ENCODE assay signal across 15 cellular contexts in the genomic region with DNA sequence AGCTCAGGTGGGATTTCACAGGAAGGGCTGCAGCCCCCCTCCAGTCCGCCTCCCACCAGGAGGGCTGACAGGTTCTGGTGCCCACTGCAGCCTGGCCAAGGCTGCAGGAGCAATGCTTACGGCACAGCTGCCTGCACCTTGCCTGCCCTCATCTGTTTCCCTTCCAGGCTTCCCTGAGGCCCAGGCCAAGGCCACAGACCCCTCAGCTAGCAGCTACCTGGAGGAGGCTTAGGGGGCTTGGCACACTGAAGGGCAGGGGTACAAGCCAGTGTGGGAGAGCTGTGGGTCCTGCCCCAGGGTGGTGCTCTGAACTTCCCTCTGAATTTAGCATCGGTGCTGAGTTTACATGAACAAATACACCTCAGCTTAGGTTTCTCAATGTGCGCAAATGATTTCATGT. TPM values are rescaled to one million over a fixed set of nuclear protein-coding genes. Genes with fewer than 3 reads are reported as not detected.
"Had no signal": no experiment of that assay in that cellular context is flagged by ENCODE, and none has a peak within 500 bp of the region (broad histone marks: within the 10 kb centered on the region; RNA-seq: fewer than 3 reads in every experiment).

No MANE protein-coding gene starts in this region.

- H3K27ac ChIP-seq: lower lobe of right lung, neural progenitor cell, prostate gland, thyroid gland had no signal

- ATAC-seq: activated naive CD4-positive, alpha-beta T cell treated with anti-CD3 and anti-CD28 coated beads, Interleukin-2, amount 50 U/mL, for 72 hours; lower lobe of right lung; naive thymus-derived CD4-positive, alpha-beta T cell; stimulated activated naive CD8-positive, alpha-beta T cell treated with anti-CD3 and anti-CD28 coated beads, Interleukin-15, Interleukin-2, amounts not matched to agents 100 U/mL and 50 U/mL, for 24 hours; T-helper 17 cell had no signal

- H3K27ac Mint-ChIP-seq: activated CD4-positive, alpha-beta memory T cell treated with anti-CD3 and anti-CD28 coated beads for 36 hours; activated naive CD4-positive, alpha-beta T cell treated with anti-CD3 and anti-CD28 coated beads, Interleukin-2, amount 50 U/mL, for 72 hours; naive thymus-derived CD4-positive, alpha-beta T cell; neural progenitor cell; T-helper 17 cell had no signal

- H3K4me3 Mint-ChIP-seq: activated CD4-positive, alpha-beta memory T cell treated with anti-CD3 and anti-CD28 coated beads for 36 hours; naive thymus-derived CD4-positive, alpha-beta T cell; neural progenitor cell; T-helper 17 cell had no signal

- H3K36me3 ChIP-seq: lower lobe of right lung, neural progenitor cell, prostate gland, thyroid gland had no signal

- H3K27me3 ChIP-seq: thyroid gland had no signal

- H3K36me3 Mint-ChIP-seq: activated CD4-positive, alpha-beta memory T cell treated with anti-CD3 and anti-CD28 coated beads for 36 hours; activated naive CD4-positive, alpha-beta T cell treated with anti-CD3 and anti-CD28 coated beads, Interleukin-2, amount 50 U/mL, for 72 hours; neural progenitor cell had no signal

- DNase-seq: activated CD4-positive, alpha-beta memory T cell treated with anti-CD3 and anti-CD28 coated beads for 36 hours; activated CD4-positive, alpha-beta T cell treated with anti-CD3 and anti-CD28 coated beads for 4 hours; activated CD4-positive, CD25-positive, alpha-beta regulatory T cell; cerebellar nuclear complex; effector CD4-positive, alpha-beta T cell; lower lobe of right lung; naive thymus-derived CD4-positive, alpha-beta T cell; stimulated activated CD4-positive, alpha-beta T cell treated with anti-CD3 and anti-CD28 coated beads, Interleukin-4, amount 100 ng/mL, for 24 hours; stimulated activated naive CD8-positive, alpha-beta T cell treated with anti-CD3 and anti-CD28 coated beads, Interleukin-15, Interleukin-2, amounts not matched to agents 100 U/mL and 50 U/mL, for 24 hours; T-helper 17 cell; thyroid gland had no signal

- H3K9me3 ChIP-seq: lower lobe of right lung, prostate gland, thyroid gland had no signal

- H3K4me1 Mint-ChIP-seq: neural progenitor cell had no signal

- H3K9me3 Mint-ChIP-seq: activated CD4-positive, alpha-beta memory T cell treated with anti-CD3 and anti-CD28 coated beads for 36 hours; activated naive CD4-positive, alpha-beta T cell treated with anti-CD3 and anti-CD28 coated beads, Interleukin-2, amount 50 U/mL, for 72 hours; neural progenitor cell had no signal

- H3K4me3 ChIP-seq: lower lobe of right lung, neural progenitor cell, prostate gland, thyroid gland had no signal

- H3K4me1 ChIP-seq: lower lobe of right lung, neural progenitor cell, prostate gland, thyroid gland had no signal

RNA-seq across cellular contexts. Expression of a gene that starts 6.3 kb away (rescaled TPM):
- total RNA-seq: activated CD4-positive, alpha-beta memory T cell treated with anti-CD3 and anti-CD28 coated beads for 36 hours; activated naive CD4-positive, alpha-beta T cell treated with anti-CD3 and anti-CD28 coated beads, Interleukin-2, amount 50 U/mL, for 72 hours; lower lobe of right lung; naive thymus-derived CD4-positive, alpha-beta T cell; osteoblast; T-helper 17 cell; thyroid gland had no signal
